Comparison of ENCODE assay signal across 16 cellular contexts in the genomic region with DNA sequence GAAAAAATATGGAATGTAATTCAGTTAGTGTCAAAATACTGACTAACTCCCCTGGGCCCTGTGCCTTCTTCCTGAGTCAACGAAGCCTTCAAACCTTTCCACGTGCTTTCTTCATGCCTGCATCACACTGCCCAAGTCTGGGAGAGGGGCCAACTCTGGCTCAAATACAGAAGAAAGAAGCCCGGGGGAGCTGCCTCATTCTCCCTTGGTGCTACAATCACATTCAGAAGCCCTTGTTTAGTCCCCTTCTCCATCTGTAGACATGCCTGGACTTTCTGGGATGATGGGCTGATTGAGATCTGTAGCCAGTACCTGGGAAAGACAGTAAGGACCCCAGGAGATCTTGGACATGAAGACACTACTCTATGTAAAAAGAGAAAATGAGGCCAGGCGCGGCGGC.
DNase-seq lines count a peak whose midpoint lies in the region; ATAC-seq, FAIRE-seq and TF ChIP-seq lines count a peak whose summit lies in the region.
"Had no signal": no experiment of that assay in that cellular context is flagged by ENCODE, and none has a peak within 500 bp of the region (broad histone marks: within the 10 kb centered on the region; RNA-seq: fewer than 3 reads in every experiment).

No MANE protein-coding gene starts in this region.

- peaks cover 61% of the 10 kb centered on the region for H3K4me1 ChIP-seq in ACC112 (ENCODE audit: control insufficient read depth, insufficient read depth, low read length, unreplicated experiment)
- H3K4me1 ChIP-seq in GM23248 (ENCODE audit: insufficient read depth): peaks cover 60% of the 10 kb centered on the region
- no peaks in the 10 kb centered on the region for H3K4me1 ChIP-seq in OCI-LY7 (ENCODE audit: insufficient read depth, low read length, poor library complexity, severe bottlenecking)
- no peaks in the 10 kb centered on the region for H3K4me1 ChIP-seq in right lobe of liver
- no peaks in the 10 kb centered on the region for H3K4me1 ChIP-seq in pancreas

- no peak for TF ChIP-seq POLR2A in right lobe of liver (IDR thresholded peaks at IDR 0.05)

- 34% methylated on average over 6 of the region's 6 CpGs for WGBS in GM23248 (ENCODE audit: low coverage in 1 of 2, low lambda C conversion rate in 2 of 2, missing lambda C conversion rate in 2 of 2), 2 experiments
- WGBS in right lobe of liver (ENCODE audit: insufficient coverage, low coverage, low lambda C conversion rate, missing lambda C conversion rate): 56% methylated on average over 5 of the region's 6 CpGs
- WGBS in pancreas, 2 donors: 71 to 77% methylated on average over 6 of the region's 6 CpGs

- POLR2A ChIA-PET in OCI-LY7 (lab: Charles Lee): interaction anchor here (0.6 kb wide), 1 partner anchor 1011 kb away, joined by 3 read pairs; no protein-coding TSS in a partner anchor

- H2AFZ ChIP-seq in ACC112 (ENCODE audit: low read length, unreplicated experiment): peak overlapping the region; percentile 36
- no peak overlapping the region for H2AFZ ChIP-seq in GM23248
- no peak overlapping the region for H2AFZ ChIP-seq in OCI-LY7 (ENCODE audit: low read length)

- H3K4me3 ChIP-seq in ACC112 (ENCODE audit: low read depth, low read length) (no peak overlapping the region), GM23248 (no peak overlapping the region), astrocyte of the spinal cord (ENCODE audit: low read depth, low read length) (no peak overlapping the region), OCI-LY7 (ENCODE audit: low read depth, low read length, poor library complexity, severe bottlenecking) (no peak overlapping the region), right lobe of liver (no peak overlapping the region), pancreas (no peak overlapping the region)

- ATAC-seq in right lobe of liver (no peak), pancreas (no peak)
- ATAC-seq: stimulated activated naive B cell treated with anti-CD40 and anti-IgM and Interleukin-4, amounts not matched to agents 10 μg/mL and 1 μg/mL and 100 μg/mL, for 72 hours; WTC11 had no signal

- DNase-seq in GM23248 (peak; percentile 98), astrocyte of the spinal cord (ENCODE audit: low read depth, low spot score) (peak; percentile 72), kidney glomerular epithelial cell (lab: John Stamatoyannopoulos, UW) (peak; percentile 18), OCI-LY7 (ENCODE audit: low spot score) (no peak), right lobe of liver (no peak), pancreas (no peak)
- DNase-seq in activated naive CD4-positive, alpha-beta T cell treated with anti-CD3 and anti-CD28 coated beads, Interleukin-2, amount 50 U/mL, for 16 hours: no peak
- DNase-seq: GF-D8; NCI-H1436; NCI-H526 treated with DMSO at 0.1 percent for 48 hours; stimulated activated CD4-positive, alpha-beta T cell treated with anti-CD3 and anti-CD28 coated beads, Interleukin-2, amount 100 ng/mL, for 48 hours; stimulated activated naive B cell treated with anti-CD40 and anti-IgM and Interleukin-4, amounts not matched to agents 10 μg/mL and 1 μg/mL and 100 μg/mL, for 72 hours had no signal

- H3K27me3 ChIP-seq in ACC112 (ENCODE audit: insufficient read depth, low read length) (no peaks in the 10 kb centered on the region), GM23248 (replicated peaks; ENCODE audit: insufficient read depth) (no peaks in the 10 kb centered on the region), right lobe of liver (no peaks in the 10 kb centered on the region), pancreas (no peaks in the 10 kb centered on the region)

- H3K36me3 ChIP-seq in ACC112 (ENCODE audit: insufficient read depth, low read length) (0 out of 2 replicates have a peak, but pooled peaks cover 4% of the 10 kb centered on the region), GM23248 (ENCODE audit: low read depth) (no peaks in the 10 kb centered on the region), OCI-LY7 (ENCODE audit: insufficient read depth, low read length) (no peaks in the 10 kb centered on the region), right lobe of liver (no peaks in the 10 kb centered on the region), pancreas (no peaks in the 10 kb centered on the region)

- FAIRE-seq in pancreas (lab: Jason Lieb, UNC): no peak
- FAIRE-seq: endometrium had no signal

- intact Hi-C loops in OCI-LY7 (cut with micrococcal nuclease; ENCODE audit: unreplicated experiment) (no loop called here), right lobe of liver (cut with DNase I) (no loop called here), pancreas (cut with DNase I) (no loop called here)

- H4K20me1 ChIP-seq in GM23248 (ENCODE audit: insufficient read depth): no peaks in the 10 kb centered on the region
- no peaks in the 10 kb centered on the region for H4K20me1 ChIP-seq in OCI-LY7 (ENCODE audit: insufficient read depth, low read length)

- H3K27ac ChIP-seq in ACC112 (ENCODE audit: low read depth, low read length) (peak overlapping the region; percentile 57), GM23248 (peak overlapping the region; percentile 50), OCI-LY7 (ENCODE audit: low read depth, low read length, poor library complexity, severe bottlenecking) (no peak overlapping the region), right lobe of liver (no peak overlapping the region), pancreas (no peak overlapping the region)
- H3K27ac ChIP-seq: C4-2B had no signal

- no peak overlapping the region for H3K9ac ChIP-seq in GM23248

- TF ChIP-seq CTCF in astrocyte of the spinal cord (IDR thresholded peaks at IDR 0.05; ENCODE audit: low read depth, low read length): no peak
- no peak for TF ChIP-seq CTCF in OCI-LY7 (conservative IDR thresholded peaks at IDR 0.05; ENCODE audit: low read length)
- TF ChIP-seq CTCF in right lobe of liver (IDR thresholded peaks at IDR 0.05): no peak
- no peak for TF ChIP-seq CTCF in pancreas (IDR thresholded peaks at IDR 0.05)

- H3F3A ChIP-seq in GM23248 (ENCODE audit: insufficient read depth): peaks cover 44% of the 10 kb centered on the region

- no peaks in the 10 kb centered on the region for H3K9me2 ChIP-seq in GM23248 (ENCODE audit: insufficient read depth)
- no peaks in the 10 kb centered on the region for H3K9me2 ChIP-seq in OCI-LY7 (ENCODE audit: insufficient read depth, low read length)

- H3K9me3 ChIP-seq in GM23248 (ENCODE audit: low read depth) (no peaks in the 10 kb centered on the region), OCI-LY7 (ENCODE audit: low read length) (no peaks in the 10 kb centered on the region), right lobe of liver (no peaks in the 10 kb centered on the region), pancreas (no peaks in the 10 kb centered on the region)

- BruUV-seq in OCI-LY7 (replicated peaks; lab: Mats Ljungman, UMichigan): no TSS peak

- H3K79me2 ChIP-seq in ACC112 (ENCODE audit: control insufficient read depth, insufficient read depth, low read length, unreplicated experiment): no peaks in the 10 kb centered on the region
- H3K79me2 ChIP-seq in GM23248 (ENCODE audit: insufficient read depth): no peaks in the 10 kb centered on the region
- no peaks in the 10 kb centered on the region for H3K79me2 ChIP-seq in OCI-LY7 (ENCODE audit: insufficient read depth, low read depth, low read length)

- in situ Hi-C loops in GM23248 (cut with MboI): no loop called here
- in situ Hi-C loops in astrocyte of the spinal cord (cut with HindIII; ENCODE audit: low sequenced_read_pairs): no loop called here

- peak overlapping the region; percentile 55 for H3K4me2 ChIP-seq in GM23248 (ENCODE audit: unreplicated experiment)
- H3K4me2 ChIP-seq in OCI-LY7 (ENCODE audit: low read length): no peak overlapping the region

- CTCF ChIA-PET in OCI-LY7 (lab: Charles Lee; ENCODE audit: unreplicated experiment): no interaction called here

Comparison
In these comparisons a context has a peak if more than half of its experiments do, and no peak if none do; other contexts are left out.
1. H3K27ac ChIP-seq: peak in ACC112 (single experiment) and GM23248 (single experiment); none in OCI-LY7 (single experiment), right lobe of liver (0 of 3) and pancreas (0 of 4).
2. DNase-seq: peak in GM23248 (single experiment), astrocyte of the spinal cord (single experiment) and kidney glomerular epithelial cell (single experiment); none in OCI-LY7 (single experiment), right lobe of liver (0 of 3), pancreas (0 of 6) and activated naive CD4-positive, alpha-beta T cell treated with anti-CD3 and anti-CD28 coated beads, Interleukin-2, amount 50 U/mL, for 16 hours (single experiment).